In genomic region chr12:47156167-47156736, GRCh38 we compare ENCODE assay signal across 10 cellular contexts.
DNase-seq lines count a peak whose midpoint lies in the region; ATAC-seq and TF ChIP-seq lines count a peak whose summit lies in the region.
"Had no signal": no experiment of that assay in that cellular context is flagged by ENCODE, and none has a peak within 500 bp of the region (broad histone marks: within the 10 kb centered on the region; RNA-seq: fewer than 3 reads in every experiment).

No MANE protein-coding gene starts in this region.

- ATAC-seq in GM19324 (IDR thresholded peaks at IDR 0.05; ENCODE audit: low FRiP score, unreplicated experiment) (no peak), HG03457 (IDR thresholded peaks at IDR 0.05; ENCODE audit: unreplicated experiment) (no peak)

- no peak for TF ChIP-seq POLR2A in prostate gland (IDR thresholded peaks at IDR 0.05)

- peak overlapping the region; percentile 54 for H2AFZ ChIP-seq in ACC112 (ENCODE audit: low read length, unreplicated experiment)

- 64% methylated on average over 2 of the region's 2 CpGs for WGBS in prostate gland

- in situ Hi-C loops in KBM-7 (cut with MboI; ENCODE audit: low pct_unique_long_range_greater_than_20kb, low sequenced_read_pairs): no loop called here
- in situ Hi-C loops in brain microvascular endothelial cell (cut with HindIII; ENCODE audit: low pct_ligation_motif_present, low sequenced_read_pairs): no loop called here

- peaks cover 13% of the 10 kb centered on the region for H3K4me1 ChIP-seq in ACC112 (ENCODE audit: control insufficient read depth, insufficient read depth, low read length, unreplicated experiment)
- no peaks in the 10 kb centered on the region for H3K4me1 ChIP-seq in prostate gland (replicated peaks)

- H3K9me3 ChIP-seq in prostate gland: no peaks in the 10 kb centered on the region
- H3K9me3 ChIP-seq: vagina had no signal

- no peaks in the 10 kb centered on the region for H3K79me2 ChIP-seq in ACC112 (ENCODE audit: control insufficient read depth, insufficient read depth, low read length, unreplicated experiment)

- intact Hi-C loops in prostate gland (cut with DNase I): no loop called here

- no peaks in the 10 kb centered on the region for H3K36me3 ChIP-seq in ACC112 (ENCODE audit: insufficient read depth, low read length)
- no peaks in the 10 kb centered on the region for H3K36me3 ChIP-seq in brain microvascular endothelial cell (replicated peaks)
- no peaks in the 10 kb centered on the region for H3K36me3 ChIP-seq in prostate gland
- H3K36me3 ChIP-seq: vagina had no signal

- TF ChIP-seq CTCF in brain microvascular endothelial cell (IDR thresholded peaks at IDR 0.05; ENCODE audit: low read depth, low read length, missing control alignments): no peak
- no peak for TF ChIP-seq CTCF in prostate gland (IDR thresholded peaks at IDR 0.05)

- H3K4me3 ChIP-seq in ACC112 (ENCODE audit: low read depth, low read length) (no peak overlapping the region), brain microvascular endothelial cell (ENCODE audit: low read depth, low read length) (no peak overlapping the region), prostate gland (no peak overlapping the region)
- H3K4me3 ChIP-seq: vagina had no signal

- H3K27me3 ChIP-seq in ACC112 (ENCODE audit: insufficient read depth, low read length) (no peaks in the 10 kb centered on the region), brain microvascular endothelial cell (replicated peaks) (no peaks in the 10 kb centered on the region), layer of hippocampus (ENCODE audit: control insufficient read depth, insufficient read depth, low read length) (no peaks in the 10 kb centered on the region), prostate gland (replicated peaks; ENCODE audit: insufficient read depth) (no peaks in the 10 kb centered on the region)
- H3K27me3 ChIP-seq: vagina had no signal

- H3K27ac ChIP-seq in ACC112 (ENCODE audit: low read depth, low read length): peak overlapping the region; percentile 63
- peak overlapping the region; percentile 72 for H3K27ac ChIP-seq in brain microvascular endothelial cell
- H3K27ac ChIP-seq in layer of hippocampus (ENCODE audit: low read depth, low read length): peak overlapping the region; percentile 18
- H3K27ac ChIP-seq in prostate gland: no peak overlapping the region
- H3K27ac ChIP-seq: vagina had no signal

- peak; percentile 18 for DNase-seq in KBM-7
- peak; percentile 79 for DNase-seq in brain microvascular endothelial cell
- no peak for DNase-seq in stimulated activated CD4-positive, alpha-beta T cell treated with anti-CD3 and anti-CD28 coated beads, Interleukin-12 subunit alpha, Interleukin-12 subunit beta, amount 100 ng/mL, for 4 hours
- DNase-seq in prostate gland (ENCODE audit: low spot score): no peak
- DNase-seq: DMS79 had no signal

Comparison
In these comparisons a context has a peak if more than half of its experiments do, and no peak if none do; other contexts are left out.
1. H3K27ac ChIP-seq: peak in ACC112 (single experiment), brain microvascular endothelial cell (single experiment) and layer of hippocampus (single experiment); none in prostate gland (0 of 2).
2. DNase-seq: peak in KBM-7 (single experiment) and brain microvascular endothelial cell (single experiment); none in stimulated activated CD4-positive, alpha-beta T cell treated with anti-CD3 and anti-CD28 coated beads, Interleukin-12 subunit alpha, Interleukin-12 subunit beta, amount 100 ng/mL, for 4 hours (single experiment) and prostate gland (single experiment).